Comparison of ENCODE assay signal across 16 cellular contexts in genomic region chr20:17867119-17867518, GRCh38.
DNase-seq lines count a peak whose midpoint lies in the region; ATAC-seq and TF ChIP-seq lines count a peak whose summit lies in the region.
"Had no signal": no experiment of that assay in that cellular context is flagged by ENCODE, and none has a peak within 500 bp of the region (broad histone marks: within the 10 kb centered on the region; RNA-seq: fewer than 3 reads in every experiment).

No MANE protein-coding gene starts in this region.

- H3K9me3 ChIP-seq in heart right ventricle = no peaks in the 10 kb centered on the region
- no peaks in the 10 kb centered on the region for H3K9me3 ChIP-seq in PC-9 (ENCODE audit: insufficient read depth, low read depth)
- H3K9me3 ChIP-seq: A549, SJSA1 had no signal

- H3K36me3 Mint-ChIP-seq in WTC11 = no peaks in the 10 kb centered on the region

- H3K9me3 Mint-ChIP-seq in WTC11 = no peaks in the 10 kb centered on the region
- H3K9me3 Mint-ChIP-seq: CD4-positive, alpha-beta T cell had no signal

- 49% methylated on average over 6 of the region's 6 CpGs for WGBS in heart right ventricle, 2 donors

- peak overlapping the region; percentile 4; the same call in 1 of the 2 replicates for H3K27ac Mint-ChIP-seq in WTC11
- H3K27ac Mint-ChIP-seq: CD4-positive, alpha-beta T cell had no signal

- intact Hi-C loops in heart right ventricle (cut with DNase I) = no loop called here
- intact Hi-C loops in Right ventricle myocardium inferior (cut with DNase I) = no loop called here
- intact Hi-C loops in PC-9 (cut with micrococcal nuclease; ENCODE audit: unreplicated experiment) = no loop called here

- peak overlapping the region in 6 of 10 donors; percentile 7 to 56 (median 19) for H3K27ac ChIP-seq in heart right ventricle
- no peak overlapping the region for H3K27ac ChIP-seq in PC-9
- H3K27ac ChIP-seq: A549, SJSA1 had no signal

- no peaks in the 10 kb centered on the region for H3K79me2 ChIP-seq in PC-9 (ENCODE audit: low read depth)

- no peak overlapping the region for H3K4me3 Mint-ChIP-seq in WTC11
- H3K4me3 Mint-ChIP-seq: CD4-positive, alpha-beta T cell had no signal

- DNase-seq in heart right ventricle = no peak
- no peak for DNase-seq in Right ventricle myocardium inferior (ENCODE audit: missing footprints)
- no peak for DNase-seq in WTC11 (ENCODE audit: low spot score)
- peak; percentile 51 for DNase-seq in left kidney (ENCODE audit: low read depth, low spot score)
- DNase-seq in PC-9 = no peak
- DNase-seq in dermis blood vessel endothelial cell = no peak
- DNase-seq: Calu3; CD4-positive, alpha-beta T cell; KG1; NCI-H1048; NCI-H187; NCI-H524 treated with DMSO at 0.1 percent for 48 hours; RPMI8226 had no signal

- H3K27me3 ChIP-seq in heart right ventricle (peaks cover 0 to 12% (median 0%) of the 10 kb centered on the region in 7 donors), PC-9 (ENCODE audit: insufficient read depth, low read depth) (peaks cover 18% of the 10 kb centered on the region; the same call in 1 of the 2 replicates)
- H3K27me3 ChIP-seq: SJSA1 had no signal

- no peaks in the 10 kb centered on the region for H3K9me2 ChIP-seq in PC-9 (ENCODE audit: insufficient read depth)

- no peaks in the 10 kb centered on the region; the same call in 1 of the 2 replicates for H3K27me3 Mint-ChIP-seq in WTC11 (ENCODE audit: low read depth)

- H3F3A ChIP-seq in PC-9 (ENCODE audit: insufficient read depth, low read depth) = no peaks in the 10 kb centered on the region

- POLR2A ChIA-PET in WTC11 (lab: Charles Lee) (no interaction called here), PC-9 (lab: Charles Lee; ENCODE audit: unreplicated experiment) (no interaction called here)

- H3K36me3 ChIP-seq in heart right ventricle (no peaks in the 10 kb centered on the region), PC-9 (ENCODE audit: low read depth) (no peaks in the 10 kb centered on the region)
- H3K36me3 ChIP-seq: SJSA1 had no signal

- H3K4me1 Mint-ChIP-seq in WTC11 = peaks cover 50% of the 10 kb centered on the region

- no peak for TF ChIP-seq CTCF in heart right ventricle (IDR thresholded peaks at IDR 0.05)
- no peak for TF ChIP-seq CTCF in WTC11 (IDR thresholded peaks at IDR 0.05)
- no peak for TF ChIP-seq CTCF in PC-9 (conservative IDR thresholded peaks at IDR 0.05)

- BruUV-seq in PC-9 (replicated peaks; lab: Mats Ljungman, UMichigan) = no TSS peak

- CTCF ChIA-PET in WTC11 (lab: Charles Lee) (interaction anchor here (0.6 to 4.2 kb wide), 4 partner anchors 9 to 218 kb away, joined by 3 to 20 read pairs (median 4); partner anchors contain the start of gene RRBP1), PC-9 (lab: Charles Lee) (no interaction called here)

- no peak overlapping the region for H2AFZ ChIP-seq in PC-9

- H4K20me1 ChIP-seq in PC-9 (ENCODE audit: insufficient read depth) = no peaks in the 10 kb centered on the region

- H3K4me1 ChIP-seq in heart right ventricle = peaks cover 3 to 55% (median 14%) of the 10 kb centered on the region in 9 donors
- H3K4me1 ChIP-seq in PC-9 (replicated peaks; ENCODE audit: insufficient read depth) = no peaks in the 10 kb centered on the region
- H3K4me1 ChIP-seq: SJSA1 had no signal

- H3K4me3 ChIP-seq in heart right ventricle (no peak overlapping the region), PC-9 (no peak overlapping the region)
- H3K4me3 ChIP-seq: A549, SJSA1 had no signal

- no peak overlapping the region for H3K4me2 ChIP-seq in PC-9
- H3K4me2 ChIP-seq: A549 had no signal

- ATAC-seq in heart right ventricle (peak in 3 of 8 donors; percentile 23 to 47 (median 32)), Right ventricle myocardium inferior (no peak), WTC11 (no peak), GM19324 (IDR thresholded peaks at IDR 0.05; ENCODE audit: low FRiP score, unreplicated experiment) (no peak)
- ATAC-seq: A549 had no signal

TF ChIP-seq in WTC11, 78 proteins besides CTCF, POLR2A, EP300 and RAD21:
- no peak for TF ChIP-seq IRF2 (CRISPR knock-in tag; IDR thresholded peaks at IDR 0.05; ENCODE audit: borderline replicate concordance, low read depth)
- TF ChIP-seq ZNF396 (CRISPR knock-in tag; IDR thresholded peaks at IDR 0.05; ENCODE audit: borderline replicate concordance) = no peak
- no peak for TF ChIP-seq ATF1 (CRISPR knock-in tag; IDR thresholded peaks at IDR 0.05)
